1 cellular context compared by ENCODE assay signal in genomic region chr7:101386558-101387199, GRCh38.
TF ChIP-seq lines count a peak whose summit lies in the region.

No MANE protein-coding gene starts in this region.

TF ChIP-seq in HepG2, 621 proteins besides CTCF, POLR2A, EP300 and RAD21 (continued from another document and continues in another):
- TF ChIP-seq ZNF251 (CRISPR knock-in tag; IDR thresholded peaks at IDR 0.05) (no peak), SNRNP70 (IDR thresholded peaks at IDR 0.05; ENCODE audit: low read depth, low read length) (no peak), KDM1A (CRISPR knock-in tag; IDR thresholded peaks at IDR 0.05) (0 out of 2 replicates have a peak, but pooled peaks have one; percentile 10), HOXA5 (CRISPR knock-in tag; IDR thresholded peaks at IDR 0.05) (no peak), ZNF333 (CRISPR knock-in tag; IDR thresholded peaks at IDR 0.05; ENCODE audit: borderline replicate concordance) (no peak), BRF2 (CRISPR knock-in tag; IDR thresholded peaks at IDR 0.05) (no peak), BRCA1 (CRISPR knock-in tag; IDR thresholded peaks at IDR 0.05) (no peak), SNAPC4 (CRISPR knock-in tag; IDR thresholded peaks at IDR 0.05) (no peak; the same call in 1 of the 2 replicates), ZMAT3 (CRISPR knock-in tag; conservative IDR thresholded peaks at IDR 0.05) (peak; percentile 55; the same call in 1 of the 2 replicates), FOSL2 (CRISPR knock-in tag; IDR thresholded peaks at IDR 0.05) (no peak), ISX (CRISPR knock-in tag; conservative IDR thresholded peaks at IDR 0.05) (no peak), CHD2 (IDR thresholded peaks at IDR 0.05; ENCODE audit: low read depth, low read length) (no peak), HIVEP1 (CRISPR knock-in tag; IDR thresholded peaks at IDR 0.05) (peak; percentile 55; the same call in 1 of the 2 replicates), ZNF143 (CRISPR knock-in tag; IDR thresholded peaks at IDR 0.05) (no peak), HINFP (CRISPR knock-in tag; IDR thresholded peaks at IDR 0.05; ENCODE audit: low read depth) (no peak), NFKB2 (CRISPR knock-in tag; IDR thresholded peaks at IDR 0.05; ENCODE audit: borderline replicate concordance) (peak; percentile 39; the same call in 1 of the 2 replicates), REL (CRISPR knock-in tag; conservative IDR thresholded peaks at IDR 0.05) (no peak), REXO4 (CRISPR knock-in tag; IDR thresholded peaks at IDR 0.05; ENCODE audit: borderline replicate concordance) (no peak), RFX3 (CRISPR knock-in tag; IDR thresholded peaks at IDR 0.05) (no peak), FOXA1 (IDR thresholded peaks at IDR 0.05) (no peak), FOXA1 (CRISPR knock-in tag; IDR thresholded peaks at IDR 0.05) (peak; percentile 94), LCORL (IDR thresholded peaks at IDR 0.05) (no peak), LCORL (CRISPR knock-in tag; IDR thresholded peaks at IDR 0.05) (peak; percentile 97)
- TF ChIP-seq, protein P1, sequence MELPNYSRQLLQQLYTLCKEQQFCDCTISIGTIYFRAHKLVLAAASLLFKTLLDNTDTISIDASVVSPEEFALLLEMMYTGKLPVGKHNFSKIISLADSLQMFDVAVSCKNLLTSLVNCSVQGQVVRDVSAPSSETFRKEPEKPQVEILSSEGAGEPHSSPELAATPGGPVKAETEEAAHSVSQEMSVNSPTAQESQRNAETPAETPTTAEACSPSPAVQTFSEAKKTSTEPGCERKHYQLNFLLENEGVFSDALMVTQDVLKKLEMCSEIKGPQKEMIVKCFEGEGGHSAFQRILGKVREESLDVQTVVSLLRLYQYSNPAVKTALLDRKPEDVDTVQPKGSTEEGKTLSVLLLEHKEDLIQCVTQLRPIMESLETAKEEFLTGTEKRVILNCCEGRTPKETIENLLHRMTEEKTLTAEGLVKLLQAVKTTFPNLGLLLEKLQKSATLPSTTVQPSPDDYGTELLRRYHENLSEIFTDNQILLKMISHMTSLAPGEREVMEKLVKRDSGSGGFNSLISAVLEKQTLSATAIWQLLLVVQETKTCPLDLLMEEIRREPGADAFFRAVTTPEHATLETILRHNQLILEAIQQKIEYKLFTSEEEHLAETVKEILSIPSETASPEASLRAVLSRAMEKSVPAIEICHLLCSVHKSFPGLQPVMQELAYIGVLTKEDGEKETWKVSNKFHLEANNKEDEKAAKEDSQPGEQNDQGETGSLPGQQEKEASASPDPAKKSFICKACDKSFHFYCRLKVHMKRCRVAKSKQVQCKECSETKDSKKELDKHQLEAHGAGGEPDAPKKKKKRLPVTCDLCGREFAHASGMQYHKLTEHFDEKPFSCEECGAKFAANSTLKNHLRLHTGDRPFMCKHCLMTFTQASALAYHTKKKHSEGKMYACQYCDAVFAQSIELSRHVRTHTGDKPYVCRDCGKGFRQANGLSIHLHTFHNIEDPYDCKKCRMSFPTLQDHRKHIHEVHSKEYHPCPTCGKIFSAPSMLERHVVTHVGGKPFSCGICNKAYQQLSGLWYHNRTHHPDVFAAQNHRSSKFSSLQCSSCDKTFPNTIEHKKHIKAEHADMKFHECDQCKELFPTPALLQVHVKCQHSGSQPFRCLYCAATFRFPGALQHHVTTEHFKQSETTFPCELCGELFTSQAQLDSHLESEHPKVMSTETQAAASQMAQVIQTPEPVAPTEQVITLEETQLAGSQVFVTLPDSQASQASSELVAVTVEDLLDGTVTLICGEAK (IDR thresholded peaks at IDR 0.05), result no peak
- TF ChIP-seq, protein P1 (CRISPR knock-in tag; IDR thresholded peaks at IDR 0.05), result no peak
- TF ChIP-seq, protein P2, sequence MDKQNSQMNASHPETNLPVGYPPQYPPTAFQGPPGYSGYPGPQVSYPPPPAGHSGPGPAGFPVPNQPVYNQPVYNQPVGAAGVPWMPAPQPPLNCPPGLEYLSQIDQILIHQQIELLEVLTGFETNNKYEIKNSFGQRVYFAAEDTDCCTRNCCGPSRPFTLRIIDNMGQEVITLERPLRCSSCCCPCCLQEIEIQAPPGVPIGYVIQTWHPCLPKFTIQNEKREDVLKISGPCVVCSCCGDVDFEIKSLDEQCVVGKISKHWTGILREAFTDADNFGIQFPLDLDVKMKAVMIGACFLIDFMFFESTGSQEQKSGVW (CRISPR knock-in tag; IDR thresholded peaks at IDR 0.05; ENCODE audit: borderline replicate concordance), result no peak
- TF ChIP-seq, protein P3, sequence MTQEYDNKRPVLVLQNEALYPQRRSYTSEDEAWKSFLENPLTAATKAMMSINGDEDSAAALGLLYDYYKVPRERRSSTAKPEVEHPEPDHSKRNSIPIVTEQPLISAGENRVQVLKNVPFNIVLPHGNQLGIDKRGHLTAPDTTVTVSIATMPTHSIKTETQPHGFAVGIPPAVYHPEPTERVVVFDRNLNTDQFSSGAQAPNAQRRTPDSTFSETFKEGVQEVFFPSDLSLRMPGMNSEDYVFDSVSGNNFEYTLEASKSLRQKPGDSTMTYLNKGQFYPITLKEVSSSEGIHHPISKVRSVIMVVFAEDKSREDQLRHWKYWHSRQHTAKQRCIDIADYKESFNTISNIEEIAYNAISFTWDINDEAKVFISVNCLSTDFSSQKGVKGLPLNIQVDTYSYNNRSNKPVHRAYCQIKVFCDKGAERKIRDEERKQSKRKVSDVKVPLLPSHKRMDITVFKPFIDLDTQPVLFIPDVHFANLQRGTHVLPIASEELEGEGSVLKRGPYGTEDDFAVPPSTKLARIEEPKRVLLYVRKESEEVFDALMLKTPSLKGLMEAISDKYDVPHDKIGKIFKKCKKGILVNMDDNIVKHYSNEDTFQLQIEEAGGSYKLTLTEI (CRISPR knock-in tag; conservative IDR thresholded peaks at IDR 0.05), result no peak
- TF ChIP-seq, protein P4, sequence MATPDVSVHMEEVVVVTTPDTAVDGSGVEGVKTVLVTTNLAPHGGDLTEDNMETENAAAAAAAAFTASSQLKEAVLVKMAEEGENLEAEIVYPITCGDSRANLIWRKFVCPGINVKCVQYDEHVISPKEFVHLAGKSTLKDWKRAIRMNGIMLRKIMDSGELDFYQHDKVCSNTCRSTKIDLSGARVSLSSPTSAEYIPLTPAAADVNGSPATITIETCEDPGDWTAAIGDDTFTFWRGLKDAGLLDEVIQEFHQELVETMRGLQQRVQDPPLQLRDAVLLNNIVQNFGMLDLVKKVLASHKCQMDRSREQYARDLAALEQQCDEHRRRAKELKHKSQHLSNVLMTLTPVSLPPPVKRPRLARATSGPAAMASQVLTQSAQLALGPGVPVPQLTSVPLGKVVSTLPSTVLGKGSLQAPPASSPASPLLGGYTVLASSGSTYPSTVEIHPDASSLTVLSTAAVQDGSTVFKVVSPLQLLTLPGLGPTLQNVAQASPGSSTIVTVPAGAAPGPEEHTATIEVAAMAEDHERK (CRISPR knock-in tag; IDR thresholded peaks at IDR 0.05; ENCODE audit: low read depth), result no peak
- TF ChIP-seq, protein P5, sequence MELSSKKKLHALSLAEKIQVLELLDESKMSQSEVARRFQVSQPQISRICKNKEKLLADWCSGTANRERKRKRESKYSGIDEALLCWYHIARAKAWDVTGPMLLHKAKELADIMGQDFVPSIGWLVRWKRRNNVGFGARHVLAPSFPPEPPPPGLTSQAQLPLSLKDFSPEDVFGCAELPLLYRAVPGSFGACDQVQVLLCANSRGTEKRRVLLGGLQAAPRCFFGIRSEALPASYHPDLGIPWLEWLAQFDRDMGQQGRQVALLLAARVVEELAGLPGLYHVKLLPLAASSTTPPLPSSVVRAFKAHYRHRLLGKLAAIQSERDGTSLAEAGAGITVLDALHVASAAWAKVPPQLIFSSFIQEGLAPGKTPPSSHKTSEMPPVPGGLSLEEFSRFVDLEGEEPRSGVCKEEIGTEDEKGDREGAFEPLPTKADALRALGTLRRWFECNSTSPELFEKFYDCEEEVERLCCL (CRISPR knock-in tag; IDR thresholded peaks at IDR 0.05; ENCODE audit: borderline replicate concordance), result no peak
- TF ChIP-seq, protein P6, sequence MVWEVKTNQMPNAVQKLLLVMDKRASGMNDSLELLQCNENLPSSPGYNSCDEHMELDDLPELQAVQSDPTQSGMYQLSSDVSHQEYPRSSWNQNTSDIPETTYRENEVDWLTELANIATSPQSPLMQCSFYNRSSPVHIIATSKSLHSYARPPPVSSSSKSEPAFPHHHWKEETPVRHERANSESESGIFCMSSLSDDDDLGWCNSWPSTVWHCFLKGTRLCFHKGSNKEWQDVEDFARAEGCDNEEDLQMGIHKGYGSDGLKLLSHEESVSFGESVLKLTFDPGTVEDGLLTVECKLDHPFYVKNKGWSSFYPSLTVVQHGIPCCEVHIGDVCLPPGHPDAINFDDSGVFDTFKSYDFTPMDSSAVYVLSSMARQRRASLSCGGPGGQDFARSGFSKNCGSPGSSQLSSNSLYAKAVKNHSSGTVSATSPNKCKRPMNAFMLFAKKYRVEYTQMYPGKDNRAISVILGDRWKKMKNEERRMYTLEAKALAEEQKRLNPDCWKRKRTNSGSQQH (CRISPR knock-in tag; IDR thresholded peaks at IDR 0.05; ENCODE audit: low read depth), result no peak
